1 cellular context compared by ENCODE assay signal in genomic region chr11:114250993-114251796, GRCh38.
TF ChIP-seq lines count a peak whose summit lies in the region.

No MANE protein-coding gene starts in this region.

TF ChIP-seq in H1, 55 proteins besides CTCF, POLR2A, EP300 and RAD21:
- peak; percentile 4; the same call in 1 of the 2 replicates for TF ChIP-seq MAFK (IDR thresholded peaks at IDR 0.05; ENCODE audit: low read depth, low read length)
- TF ChIP-seq BACH1 (IDR thresholded peaks at IDR 0.05; ENCODE audit: low read length), result peak; percentile 83
- TF ChIP-seq CTBP2 (IDR thresholded peaks at IDR 0.05; ENCODE audit: borderline replicate concordance, insufficient read depth, insufficient read length, low read length), result no peak
